13 cellular contexts compared by ENCODE assay signal in genomic region chr21:45859041-45859761, GRCh38.
"Had no signal": no experiment of that assay in that cellular context is flagged by ENCODE, and none has a peak within 500 bp of the region (broad histone marks: within the 10 kb centered on the region; RNA-seq: fewer than 3 reads in every experiment).

No MANE protein-coding gene starts in this region.

- H3K4me3 ChIP-seq: breast epithelium, gastroesophageal sphincter, lung, pancreas had no signal

- DNase-seq: activated CD4-positive, CD25-positive, alpha-beta regulatory T cell treated with anti-CD3 and anti-CD28 coated beads, Interleukin-2, amount 50 U/mL, for 72 hours; activated naive CD4-positive, alpha-beta T cell; effector memory CD8-positive, alpha-beta T cell; left cardiac atrium; midbrain; pancreas; stimulated activated naive CD4-positive, alpha-beta T cell; T-helper 1 cell; T1000 had no signal

- H3K27me3 ChIP-seq: gastroesophageal sphincter, pancreas had no signal

- H3K4me1 ChIP-seq: breast epithelium, gastroesophageal sphincter, pancreas had no signal

- H3K9me3 ChIP-seq: breast epithelium, gastroesophageal sphincter, pancreas had no signal

- H3K27ac ChIP-seq: breast epithelium, gastroesophageal sphincter, pancreas had no signal

- FAIRE-seq: pancreas had no signal

- ATAC-seq: effector memory CD8-positive, alpha-beta T cell; gastroesophageal sphincter; left cardiac atrium; pancreas; SK-N-SH treated with all-trans-retinoic acid at 6 μM for 48 hours had no signal

- H3K36me3 ChIP-seq: breast epithelium, gastroesophageal sphincter, pancreas had no signal
